In the genomic region with DNA sequence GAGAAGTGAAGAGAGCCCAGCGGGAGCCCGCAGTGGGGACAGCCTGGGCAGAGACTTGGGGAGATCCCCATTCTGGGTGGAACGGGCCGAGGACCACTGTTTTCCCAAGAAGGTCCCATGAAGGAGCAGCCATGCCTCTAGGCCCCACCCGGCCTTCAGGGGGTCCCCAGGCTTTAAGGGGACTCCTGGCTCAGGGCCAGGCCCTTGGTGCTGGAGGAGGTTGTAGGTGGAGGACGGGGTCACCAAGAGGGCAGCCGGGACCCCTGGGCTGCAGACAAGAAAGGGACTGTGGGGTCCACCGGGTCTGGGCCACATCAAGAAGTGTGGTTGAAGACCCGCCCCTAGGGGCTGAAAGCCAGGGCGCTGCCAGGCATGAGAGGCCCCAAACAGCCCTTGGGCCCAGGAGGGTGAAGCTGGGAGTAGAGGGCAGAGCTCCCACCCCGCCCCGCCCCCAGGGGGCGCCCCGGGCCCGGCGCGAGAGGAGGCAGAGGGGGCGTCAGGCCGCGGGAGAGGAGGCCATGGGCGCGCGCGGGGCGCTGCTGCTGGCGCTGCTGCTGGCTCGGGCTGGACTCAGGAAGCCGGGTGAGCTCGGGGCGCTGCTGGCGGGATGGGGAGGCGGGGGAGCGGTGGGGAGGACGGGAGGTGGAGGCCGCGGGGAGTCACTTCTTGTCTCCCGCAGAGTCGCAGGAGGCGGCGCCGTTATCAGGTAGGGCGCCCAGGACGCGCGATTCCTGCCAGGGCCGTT, we compare ENCODE assay signal across 10 cellular contexts. TPM values are rescaled to one million over a fixed set of nuclear protein-coding genes. Genes with fewer than 3 reads are reported as not detected.
DNase-seq lines count a peak whose midpoint lies in the region; ATAC-seq, FAIRE-seq and TF ChIP-seq lines count a peak whose summit lies in the region.
"Had no signal": no experiment of that assay in that cellular context is flagged by ENCODE, and none has a peak within 500 bp of the region (broad histone marks: within the 10 kb centered on the region; RNA-seq: fewer than 3 reads in every experiment).

A gene with protein sequence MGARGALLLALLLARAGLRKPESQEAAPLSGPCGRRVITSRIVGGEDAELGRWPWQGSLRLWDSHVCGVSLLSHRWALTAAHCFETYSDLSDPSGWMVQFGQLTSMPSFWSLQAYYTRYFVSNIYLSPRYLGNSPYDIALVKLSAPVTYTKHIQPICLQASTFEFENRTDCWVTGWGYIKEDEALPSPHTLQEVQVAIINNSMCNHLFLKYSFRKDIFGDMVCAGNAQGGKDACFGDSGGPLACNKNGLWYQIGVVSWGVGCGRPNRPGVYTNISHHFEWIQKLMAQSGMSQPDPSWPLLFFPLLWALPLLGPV (plus strand): TSS at position 487 of the 745 bp plus-strand sequence. CDS start 32 bp downstream, at position 519.

- ATAC-seq in CD8-positive, alpha-beta T cell: peak; percentile 55
- ATAC-seq in natural killer cell: peak in 2 of 3 donors; percentile 58 to 84

- H3K9me3 ChIP-seq in CD8-positive, alpha-beta T cell (ENCODE audit: low read length): no peaks in the 10 kb centered on the region
- H3K9me3 ChIP-seq in OCI-LY1 (ENCODE audit: low read length) (no peaks in the 10 kb centered on the region), vagina (no peaks in the 10 kb centered on the region)
- H3K9me3 ChIP-seq: esophagus muscularis mucosa had no signal

- no peak within 1 kb of the TSS for H3K4me3 ChIP-seq in CD8-positive, alpha-beta T cell (ENCODE audit: low read depth, low read length)
- H3K4me3 ChIP-seq in OCI-LY1 (ENCODE audit: low read depth, low read length, poor library complexity, severe bottlenecking): no peak within 1 kb of the TSS
- no peak within 1 kb of the TSS for H3K4me3 ChIP-seq in vagina
- H3K4me3 ChIP-seq: esophagus muscularis mucosa had no signal

- no peak within 1 kb of the TSS for H3K9ac ChIP-seq in OCI-LY1 (ENCODE audit: low read length)

- H3K4me1 ChIP-seq in CD8-positive, alpha-beta T cell (ENCODE audit: insufficient read depth, low read length): no peaks in the 10 kb centered on the region
- H3K4me1 ChIP-seq in OCI-LY1 (ENCODE audit: insufficient read depth, low read length, severe bottlenecking): no peaks in the 10 kb centered on the region
- H3K4me1 ChIP-seq in vagina: no peaks in the 10 kb centered on the region

- H3K4me1 Mint-ChIP-seq in CD8-positive, alpha-beta T cell (ENCODE audit: low read depth): no peaks in the 10 kb centered on the region
- no peaks in the 10 kb centered on the region for H3K4me1 Mint-ChIP-seq in activated naive CD8-positive, alpha-beta T cell treated with anti-CD3 and anti-CD28 coated beads for 36 hours
- no peaks in the 10 kb centered on the region for H3K4me1 Mint-ChIP-seq in natural killer cell

- H3K27ac ChIP-seq in CD8-positive, alpha-beta T cell (ENCODE audit: low read depth, low read length): no peak within 1 kb of the TSS
- H3K27ac ChIP-seq in OCI-LY1 (ENCODE audit: low read depth, low read length, poor library complexity, severe bottlenecking) (no peak within 1 kb of the TSS), vagina (no peak within 1 kb of the TSS)
- H3K27ac ChIP-seq: esophagus muscularis mucosa had no signal

- no peak within 1 kb of the TSS for H3K27ac Mint-ChIP-seq in CD8-positive, alpha-beta T cell
- peak within 1 kb of the TSS; percentile 45 for H3K27ac Mint-ChIP-seq in activated naive CD8-positive, alpha-beta T cell treated with anti-CD3 and anti-CD28 coated beads for 36 hours
- no peak within 1 kb of the TSS for H3K27ac Mint-ChIP-seq in natural killer cell

- no peaks in the 10 kb centered on the region for H3K79me2 ChIP-seq in OCI-LY1 (ENCODE audit: insufficient read depth, low read length)

- no peaks in the 10 kb centered on the region for H4K20me1 ChIP-seq in OCI-LY1 (ENCODE audit: insufficient read depth, low read length)

- H3K4me3 Mint-ChIP-seq in CD8-positive, alpha-beta T cell: no peak within 1 kb of the TSS
- peak within 1 kb of the TSS; percentile 74 for H3K4me3 Mint-ChIP-seq in activated naive CD8-positive, alpha-beta T cell treated with anti-CD3 and anti-CD28 coated beads for 36 hours
- H3K4me3 Mint-ChIP-seq in natural killer cell: peak within 1 kb of the TSS; percentile 57

- CTCF ChIA-PET in CD8-positive, alpha-beta T cell (lab: Charles Lee): no interaction called here

- H3K27me3 Mint-ChIP-seq in CD8-positive, alpha-beta T cell (ENCODE audit: low read depth): peaks cover 12% of the 10 kb centered on the region
- peaks cover 3% of the 10 kb centered on the region for H3K27me3 Mint-ChIP-seq in activated naive CD8-positive, alpha-beta T cell treated with anti-CD3 and anti-CD28 coated beads for 36 hours
- H3K27me3 Mint-ChIP-seq in natural killer cell (ENCODE audit: low read depth in 2 of 2): no peaks in the 10 kb centered on the region

- H3K4me2 ChIP-seq in OCI-LY1 (ENCODE audit: low read length): no peak within 1 kb of the TSS

- H2AFZ ChIP-seq in OCI-LY1 (ENCODE audit: low read length): no peak within 1 kb of the TSS

- H3F3A ChIP-seq in OCI-LY1 (ENCODE audit: insufficient read depth, low read length): no peaks in the 10 kb centered on the region

- no peaks in the 10 kb centered on the region for H3K9me3 Mint-ChIP-seq in CD8-positive, alpha-beta T cell
- H3K9me3 Mint-ChIP-seq in activated naive CD8-positive, alpha-beta T cell treated with anti-CD3 and anti-CD28 coated beads for 36 hours: no peaks in the 10 kb centered on the region
- no peaks in the 10 kb centered on the region for H3K9me3 Mint-ChIP-seq in natural killer cell

- no peak for FAIRE-seq in frontal cortex (lab: Jason Lieb, UNC)

- no peaks in the 10 kb centered on the region for H3K36me3 ChIP-seq in CD8-positive, alpha-beta T cell (ENCODE audit: insufficient read depth, low read length)
- H3K36me3 ChIP-seq in OCI-LY1 (ENCODE audit: insufficient read depth, low read length) (no peaks in the 10 kb centered on the region), vagina (no peaks in the 10 kb centered on the region)
- H3K36me3 ChIP-seq: esophagus muscularis mucosa had no signal

- peaks cover 5% of the 10 kb centered on the region for H3K27me3 ChIP-seq in CD8-positive, alpha-beta T cell (ENCODE audit: insufficient read depth, low read length)
- H3K27me3 ChIP-seq in OCI-LY1 (ENCODE audit: insufficient read depth, low read length): peaks cover 5% of the 10 kb centered on the region; the same call in 1 of the 2 replicates
- no peaks in the 10 kb centered on the region for H3K27me3 ChIP-seq in vagina

- TF ChIP-seq POLR2A in vagina (IDR thresholded peaks at IDR 0.05): no peak

- peak in 3 of 7 experiments; percentile 11 to 62 (median 47) for DNase-seq in CD8-positive, alpha-beta T cell
- DNase-seq in activated naive CD8-positive, alpha-beta T cell treated with anti-CD3 and anti-CD28 coated beads for 36 hours: peak; percentile 47
- no peak for DNase-seq in natural killer cell
- no peak for DNase-seq in T1000 (lab: John Stamatoyannopoulos, UW)
- DNase-seq in frontal cortex (ENCODE audit: low spot score in 2 of 2): no peak
- DNase-seq in A172 (ENCODE audit: low spot score): no peak
- DNase-seq in vagina (ENCODE audit: extremely low spot score in 2 of 2): no peak

- no peaks in the 10 kb centered on the region for H3K9me2 ChIP-seq in OCI-LY1 (ENCODE audit: low read depth, low read length)

- TF ChIP-seq CTCF in CD8-positive, alpha-beta T cell (IDR thresholded peaks at IDR 0.05): no peak
- TF ChIP-seq CTCF in OCI-LY1 (IDR thresholded peaks at IDR 0.05; ENCODE audit: low read length) (peak; percentile 30; the same call in 1 of the 2 replicates), natural killer cell (IDR thresholded peaks at IDR 0.05) (no peak), vagina (IDR thresholded peaks at IDR 0.05) (no peak)

- intact Hi-C loops in CD8-positive, alpha-beta T cell (cut with DNase I, micrococcal nuclease): no loop called here
- intact Hi-C loops in natural killer cell (cut with micrococcal nuclease): no loop called here
- intact Hi-C loops in vagina (cut with DNase I): no loop called here

- POLR2A ChIA-PET in CD8-positive, alpha-beta T cell (lab: Charles Lee): no interaction called here

- no peaks in the 10 kb centered on the region for H3K36me3 Mint-ChIP-seq in CD8-positive, alpha-beta T cell
- H3K36me3 Mint-ChIP-seq in activated naive CD8-positive, alpha-beta T cell treated with anti-CD3 and anti-CD28 coated beads for 36 hours: peaks cover 1% of the 10 kb centered on the region
- no peaks in the 10 kb centered on the region for H3K36me3 Mint-ChIP-seq in natural killer cell

RNA-seq across cellular contexts. Expression of the gene that starts here (rescaled TPM):
- 1 to 10 TPM; 1.4 to 2.5 TPM for total RNA-seq in CD8-positive, alpha-beta T cell
- total RNA-seq in activated naive CD8-positive, alpha-beta T cell treated with anti-CD3 and anti-CD28 coated beads for 36 hours: 10 to 100 TPM; 11.2 to 13.1 TPM
- total RNA-seq in natural killer cell (1 to 10 TPM in 1 of 3 donors, under 1 TPM in 1, not detected in 1; 0.64 to 6.6 TPM), frontal cortex (not detected), vagina (not detected)
- total RNA-seq in A172 (2014; rRNA removed; shearing (Covaris generic)): not detected in 2 replicates
- total RNA-seq: Daoy, esophagus muscularis mucosa had no signal
